ENCODE assay signal across 8 cellular contexts in genomic region chr2:209425082-209426071, GRCh38. TPM values are rescaled to one million over a fixed set of nuclear protein-coding genes. Genes with fewer than 3 reads are reported as not detected.
DNase-seq lines count a peak whose midpoint lies in the region; ATAC-seq and TF ChIP-seq lines count a peak whose summit lies in the region.

No MANE protein-coding gene starts in this region.

- POLR2A ChIA-PET in CD4-positive, alpha-beta T cell (lab: Charles Lee): no interaction called here
- POLR2A ChIA-PET in PC-3 (lab: Charles Lee; ENCODE audit: unreplicated experiment): interaction anchor here (0.6 kb wide), 2 partner anchors 139 to 163 kb away, joined by 4 to 6 read pairs; no protein-coding TSS in a partner anchor

- H3K4me1 ChIP-seq in PC-3 (ENCODE audit: insufficient read depth, low read length): peaks cover 21% of the 10 kb centered on the region

- H3K4me2 ChIP-seq in PC-3 (ENCODE audit: low read length): peak overlapping the region; percentile 96

- in situ Hi-C loops in KBM-7 (cut with MboI; ENCODE audit: low pct_unique_long_range_greater_than_20kb, low sequenced_read_pairs): no loop called here

- peaks cover 15% of the 10 kb centered on the region for H3K27me3 ChIP-seq in CD4-positive, alpha-beta T cell (ENCODE audit: control insufficient read depth, insufficient read depth, low read length)
- no peaks in the 10 kb centered on the region for H3K27me3 ChIP-seq in PC-3 (ENCODE audit: low read length)

- peak overlapping the region; percentile 82 for H3K4me3 Mint-ChIP-seq in CD4-positive, alpha-beta T cell
- peak overlapping the region; percentile 91 for H3K4me3 Mint-ChIP-seq in nephron progenitor cell

- H3K27ac ChIP-seq in CD4-positive, alpha-beta T cell (ENCODE audit: low read depth, low read length): no peak overlapping the region
- no peak overlapping the region for H3K27ac ChIP-seq in PC-3 (ENCODE audit: low read length)

- H4K20me1 ChIP-seq in PC-3 (ENCODE audit: low read length): no peaks in the 10 kb centered on the region

- H3K4me1 Mint-ChIP-seq in CD4-positive, alpha-beta T cell (ENCODE audit: low read depth): peaks cover 25% of the 10 kb centered on the region
- peaks cover 31% of the 10 kb centered on the region for H3K4me1 Mint-ChIP-seq in nephron progenitor cell

- ATAC-seq in CD4-positive, alpha-beta T cell (ENCODE audit: poor library complexity): no peak
- ATAC-seq in GM18858 (IDR thresholded peaks at IDR 0.05; ENCODE audit: unreplicated experiment) (peak; percentile 41), PC-3 (peak; percentile 32), GM19023 (IDR thresholded peaks at IDR 0.05; ENCODE audit: unreplicated experiment) (no peak), HG02970 (IDR thresholded peaks at IDR 0.05; ENCODE audit: low FRiP score, unreplicated experiment) (no peak)

- intact Hi-C loops in CD4-positive, alpha-beta T cell (cut with DNase I, micrococcal nuclease): no loop called here
- intact Hi-C loops in PC-3 (cut with micrococcal nuclease): loop anchor here (1.0 to 2.0 kb wide), 7 partner anchors 35 to 535 kb away; no protein-coding TSS in a partner anchor

- no peak overlapping the region for H3K9ac ChIP-seq in PC-3 (ENCODE audit: low read length)

- no TSS peak for BruUV-seq in PC-3 (replicated peaks; lab: Mats Ljungman, UMichigan)

- H3K9me2 ChIP-seq in PC-3 (replicated peaks; ENCODE audit: low read length): no peaks in the 10 kb centered on the region

- H3K36me3 Mint-ChIP-seq in CD4-positive, alpha-beta T cell (ENCODE audit: low read depth): no peaks in the 10 kb centered on the region
- no peaks in the 10 kb centered on the region for H3K36me3 Mint-ChIP-seq in nephron progenitor cell (ENCODE audit: low read depth)

- no peaks in the 10 kb centered on the region for H3K36me3 ChIP-seq in PC-3 (ENCODE audit: low read depth, low read length)

- no peak overlapping the region for H3K27ac Mint-ChIP-seq in CD4-positive, alpha-beta T cell
- no peak overlapping the region for H3K27ac Mint-ChIP-seq in nephron progenitor cell

- no peak for TF ChIP-seq CTCF in CD4-positive, alpha-beta T cell (IDR thresholded peaks at IDR 0.05)
- TF ChIP-seq CTCF in PC-3 (conservative IDR thresholded peaks at IDR 0.05; ENCODE audit: low read depth, low read length): peak; percentile 85
- peak; percentile 80 for TF ChIP-seq CTCF in epithelial cell of esophagus (IDR thresholded peaks at IDR 0.05; ENCODE audit: insufficient read depth, low read depth, low read length, missing control alignments)
- peak; percentile 51 for TF ChIP-seq CTCF in nephron progenitor cell (IDR thresholded peaks at IDR 0.05)

- peak overlapping the region; percentile 95 for H3K4me3 ChIP-seq in PC-3 (ENCODE audit: low read length)
- H3K4me3 ChIP-seq in epithelial cell of esophagus (ENCODE audit: low read length): peak overlapping the region; percentile 73

- no peaks in the 10 kb centered on the region for H3K9me3 Mint-ChIP-seq in CD4-positive, alpha-beta T cell
- no peaks in the 10 kb centered on the region for H3K9me3 Mint-ChIP-seq in nephron progenitor cell

- H3K9me3 ChIP-seq in CD4-positive, alpha-beta T cell (ENCODE audit: control insufficient read depth, low read length): no peaks in the 10 kb centered on the region
- H3K9me3 ChIP-seq in PC-3 (ENCODE audit: low read length): no peaks in the 10 kb centered on the region

- no peaks in the 10 kb centered on the region for H3K79me2 ChIP-seq in PC-3 (ENCODE audit: low read length)

- peaks cover 52% of the 10 kb centered on the region for H3K27me3 Mint-ChIP-seq in CD4-positive, alpha-beta T cell
- peaks cover 29% of the 10 kb centered on the region for H3K27me3 Mint-ChIP-seq in nephron progenitor cell (ENCODE audit: low read depth, poor library complexity)

- DNase-seq in CD4-positive, alpha-beta T cell: no peak
- DNase-seq in KBM-7 (peak; percentile 24), PC-3 (peak; percentile 80), epithelial cell of esophagus (ENCODE audit: low read depth) (peak; percentile 84), nephron progenitor cell (peak; percentile 12)

- CTCF ChIA-PET in CD4-positive, alpha-beta T cell (lab: Charles Lee): no interaction called here
- CTCF ChIA-PET in PC-3 (lab: Charles Lee): interaction anchor here (0.6 to 2.3 kb wide), 13 partner anchors 18 to 536 kb away, joined by 3 to 35 read pairs (median 4); no protein-coding TSS in a partner anchor

- no peaks in the 10 kb centered on the region for H3F3A ChIP-seq in PC-3 (ENCODE audit: low read length, unreplicated experiment)

- peak overlapping the region; percentile 100 for H2AFZ ChIP-seq in PC-3 (ENCODE audit: low read length)

RNA-seq across cellular contexts. Expression of gene MAP2, which starts 1.5 kb away (rescaled TPM):
- under 1 TPM; 0.16 to 0.20 TPM for total RNA-seq in CD4-positive, alpha-beta T cell
- total RNA-seq in PC-3 (2014; rRNA removed): 1.7 and 2.1 TPM in 2 replicates

Comparison
In these comparisons a context has a peak if more than half of its experiments do, and no peak if none do; other contexts are left out.
1. ATAC-seq: peak in GM18858 (single experiment) and PC-3 (single experiment); none in CD4-positive, alpha-beta T cell (single experiment), GM19023 (single experiment) and HG02970 (single experiment).
2. DNase-seq: peak in KBM-7 (single experiment), PC-3 (single experiment), epithelial cell of esophagus (single experiment) and nephron progenitor cell (single experiment); none in CD4-positive, alpha-beta T cell (0 of 10).